Comparison of ENCODE assay signal across 17 cellular contexts in the genomic region with DNA sequence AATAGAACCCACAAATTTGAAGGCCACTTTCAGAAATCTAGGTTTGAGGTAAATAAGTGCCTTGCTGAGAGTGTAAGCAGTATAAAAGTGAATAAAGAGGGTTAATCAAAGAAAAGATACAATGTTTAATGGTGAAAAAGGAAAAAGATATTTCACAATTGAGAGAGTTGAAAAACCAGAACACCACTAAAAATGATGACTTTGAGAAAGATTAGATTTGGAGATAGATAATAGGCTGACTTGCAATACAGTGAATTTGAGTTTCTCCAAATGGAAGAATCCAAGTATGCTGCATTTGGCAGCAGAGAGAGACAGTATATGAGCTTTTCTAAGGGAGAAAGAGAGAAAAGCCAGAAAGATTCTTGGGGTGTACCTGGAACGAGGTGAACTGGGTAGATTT. TPM values are rescaled to one million over a fixed set of nuclear protein-coding genes. Genes with fewer than 3 reads are reported as not detected.
DNase-seq lines count a peak whose midpoint lies in the region; ATAC-seq and TF ChIP-seq lines count a peak whose summit lies in the region.
"Had no signal": no experiment of that assay in that cellular context is flagged by ENCODE, and none has a peak within 500 bp of the region (broad histone marks: within the 10 kb centered on the region; RNA-seq: fewer than 3 reads in every experiment).

No MANE protein-coding gene starts in this region.

- peaks cover 49% of the 10 kb centered on the region for H3K4me1 Mint-ChIP-seq in activated CD8-positive, alpha-beta T cell treated with anti-CD3 and anti-CD28 coated beads for 36 hours (ENCODE audit: low read depth)
- H3K4me1 Mint-ChIP-seq in activated CD8-positive, alpha-beta T cell treated with anti-CD3 and anti-CD28 coated beads, Interleukin-2, amount 10 ng/mL, durations not matched to agents 7 days and 5 days (ENCODE audit: low read depth): peaks cover 42% of the 10 kb centered on the region
- peaks cover 59% of the 10 kb centered on the region for H3K4me1 Mint-ChIP-seq in brain
- H3K4me1 Mint-ChIP-seq in activated CD8-positive, alpha-beta memory T cell treated with anti-CD3 and anti-CD28 coated beads, Interleukin-2, amount 10 ng/mL, durations not matched to agents 7 days and 5 days: peaks cover 43% of the 10 kb centered on the region

- TF ChIP-seq POLR2A in adrenal gland (IDR thresholded peaks at IDR 0.05): no peak

- no peak for ATAC-seq in activated CD8-positive, alpha-beta T cell treated with anti-CD3 and anti-CD28 coated beads for 36 hours
- ATAC-seq in activated CD8-positive, alpha-beta T cell treated with anti-CD3 and anti-CD28 coated beads, Interleukin-2, amount 10 ng/mL, durations not matched to agents 7 days and 5 days: no peak
- ATAC-seq in activated CD8-positive, alpha-beta memory T cell treated with anti-CD3 and anti-CD28 coated beads, Interleukin-2, amount 10 ng/mL, durations not matched to agents 7 days and 5 days: no peak
- ATAC-seq in HG02798 (IDR thresholded peaks at IDR 0.05; ENCODE audit: poor library complexity, unreplicated experiment): no peak
- ATAC-seq: A549 had no signal

- no peak for DNase-seq in activated CD8-positive, alpha-beta T cell treated with anti-CD3 and anti-CD28 coated beads for 36 hours
- DNase-seq in activated CD8-positive, alpha-beta T cell treated with anti-CD3 and anti-CD28 coated beads, Interleukin-2, amount 10 ng/mL, durations not matched to agents 7 days and 5 days: no peak
- no peak for DNase-seq in activated CD8-positive, alpha-beta memory T cell treated with anti-CD3 and anti-CD28 coated beads, Interleukin-2, amount 10 ng/mL, durations not matched to agents 7 days and 5 days
- no peak for DNase-seq in adrenal gland
- DNase-seq: esophagus squamous epithelium; HCEC 1CT; NCI-H1436; NK-92 treated with Interleukin-12 subunit alpha and Interleukin-12 subunit beta, amount 100 ng/mL, for 24 hours; upper lobe of left lung had no signal

- H3K36me3 Mint-ChIP-seq in activated CD8-positive, alpha-beta T cell treated with anti-CD3 and anti-CD28 coated beads for 36 hours (ENCODE audit: low read depth): peaks cover 51% of the 10 kb centered on the region
- peaks cover 53% of the 10 kb centered on the region for H3K36me3 Mint-ChIP-seq in activated CD8-positive, alpha-beta T cell treated with anti-CD3 and anti-CD28 coated beads, Interleukin-2, amount 10 ng/mL, durations not matched to agents 7 days and 5 days (ENCODE audit: low read depth)
- peaks cover 60% of the 10 kb centered on the region for H3K36me3 Mint-ChIP-seq in brain
- peaks cover 44% of the 10 kb centered on the region for H3K36me3 Mint-ChIP-seq in activated CD8-positive, alpha-beta memory T cell treated with anti-CD3 and anti-CD28 coated beads, Interleukin-2, amount 10 ng/mL, durations not matched to agents 7 days and 5 days

- no peak for TF ChIP-seq CTCF in activated CD8-positive, alpha-beta T cell treated with anti-CD3 and anti-CD28 coated beads for 36 hours (IDR thresholded peaks at IDR 0.05)
- no peak for TF ChIP-seq CTCF in brain (conservative IDR thresholded peaks at IDR 0.05)
- TF ChIP-seq CTCF in adrenal gland (IDR thresholded peaks at IDR 0.05): no peak

- no peak overlapping the region for H3K4me2 ChIP-seq in skeletal muscle satellite cell (ENCODE audit: low read length)

- CTCF ChIA-PET in activated CD8-positive, alpha-beta T cell treated with anti-CD3 and anti-CD28 coated beads for 36 hours (lab: Charles Lee): no interaction called here
- CTCF ChIA-PET in activated CD8-positive, alpha-beta T cell treated with anti-CD3 and anti-CD28 coated beads, Interleukin-2, amount 10 ng/mL, durations not matched to agents 7 days and 5 days (lab: Charles Lee): no interaction called here
- CTCF ChIA-PET in activated CD8-positive, alpha-beta memory T cell treated with anti-CD3 and anti-CD28 coated beads, Interleukin-2, amount 10 ng/mL, durations not matched to agents 7 days and 5 days (lab: Charles Lee): no interaction called here

- WGBS in HUES64: 93% methylated on average over 1 of the region's 1 CpG
- 88 to 97% (median 91%) methylated on average over 1 of the region's 1 CpG for WGBS in adrenal gland, 4 donors

- H3K9me3 ChIP-seq in HUES64 (ENCODE audit: insufficient read depth, low read depth, low read length): no peaks in the 10 kb centered on the region
- no peaks in the 10 kb centered on the region for H3K9me3 ChIP-seq in skeletal muscle satellite cell (replicated peaks; ENCODE audit: low read length)
- H3K9me3 ChIP-seq in adrenal gland (replicated peaks in 1 of 3): no peaks in the 10 kb centered on the region
- H3K9me3 ChIP-seq: A549, esophagus squamous epithelium, prostate gland, upper lobe of left lung had no signal

- no peak overlapping the region for H3K4me3 ChIP-seq in HUES64 (ENCODE audit: low read length)
- H3K4me3 ChIP-seq in skeletal muscle satellite cell (ENCODE audit: low read length): no peak overlapping the region
- H3K4me3 ChIP-seq in adrenal gland: no peak overlapping the region
- H3K4me3 ChIP-seq: esophagus squamous epithelium, prostate gland, upper lobe of left lung had no signal

- H3K36me3 ChIP-seq in HUES64 (ENCODE audit: insufficient read depth, low read length): peaks cover 61% of the 10 kb centered on the region
- peaks cover 50% of the 10 kb centered on the region for H3K36me3 ChIP-seq in skeletal muscle satellite cell (ENCODE audit: insufficient read depth, low read length)
- peaks cover 0 to 54% of the 10 kb centered on the region in 2 donors for H3K36me3 ChIP-seq in adrenal gland (replicated peaks in 1 of 2)
- H3K36me3 ChIP-seq: prostate gland had no signal

- intact Hi-C loops in activated CD8-positive, alpha-beta T cell treated with anti-CD3 and anti-CD28 coated beads for 36 hours (cut with micrococcal nuclease): loop anchor here (5.0 kb wide), 1 partner anchor 107 kb away; no protein-coding TSS in a partner anchor
- intact Hi-C loops in adrenal gland (cut with DNase I): loop anchor here in 1 of 2 donors (5.0 kb wide), 1 partner anchor 117 kb away; no protein-coding TSS in a partner anchor

- H3K9me3 Mint-ChIP-seq in activated CD8-positive, alpha-beta T cell treated with anti-CD3 and anti-CD28 coated beads for 36 hours: no peaks in the 10 kb centered on the region
- no peaks in the 10 kb centered on the region for H3K9me3 Mint-ChIP-seq in activated CD8-positive, alpha-beta T cell treated with anti-CD3 and anti-CD28 coated beads, Interleukin-2, amount 10 ng/mL, durations not matched to agents 7 days and 5 days (ENCODE audit: insufficient read depth)
- no peaks in the 10 kb centered on the region for H3K9me3 Mint-ChIP-seq in brain
- H3K9me3 Mint-ChIP-seq in activated CD8-positive, alpha-beta memory T cell treated with anti-CD3 and anti-CD28 coated beads, Interleukin-2, amount 10 ng/mL, durations not matched to agents 7 days and 5 days (ENCODE audit: low read depth): no peaks in the 10 kb centered on the region

- H3K9ac ChIP-seq in HUES64 (ENCODE audit: low read depth, low read length) (peak overlapping the region; percentile 97; the same call in 1 of the 2 replicates), skeletal muscle satellite cell (ENCODE audit: low read depth, low read length) (peak overlapping the region; percentile 97)

- POLR2A ChIA-PET in activated CD8-positive, alpha-beta T cell treated with anti-CD3 and anti-CD28 coated beads for 36 hours (lab: Charles Lee): no interaction called here
- POLR2A ChIA-PET in activated CD8-positive, alpha-beta T cell treated with anti-CD3 and anti-CD28 coated beads, Interleukin-2, amount 10 ng/mL, durations not matched to agents 7 days and 5 days (lab: Charles Lee): no interaction called here

- H3K4me1 ChIP-seq in HUES64 (ENCODE audit: insufficient read depth, low read length) (peaks cover 11% of the 10 kb centered on the region; the same call in 1 of the 2 replicates), skeletal muscle satellite cell (ENCODE audit: control insufficient read depth, insufficient read depth, low read length) (peaks cover 10% of the 10 kb centered on the region), adrenal gland (replicated peaks in 1 of 2) (peaks cover 9 to 10% of the 10 kb centered on the region in 2 donors)

- H3K27ac ChIP-seq in HUES64 (ENCODE audit: low read depth, low read length): no peak overlapping the region
- no peak overlapping the region for H3K27ac ChIP-seq in adrenal gland
- H3K27ac ChIP-seq: A549, C4-2B, esophagus squamous epithelium, prostate gland, upper lobe of left lung had no signal

- H3K27ac Mint-ChIP-seq in activated CD8-positive, alpha-beta T cell treated with anti-CD3 and anti-CD28 coated beads for 36 hours: peak overlapping the region; percentile 51
- no peak overlapping the region for H3K27ac Mint-ChIP-seq in activated CD8-positive, alpha-beta T cell treated with anti-CD3 and anti-CD28 coated beads, Interleukin-2, amount 10 ng/mL, durations not matched to agents 7 days and 5 days
- H3K27ac Mint-ChIP-seq in brain: peak overlapping the region in 2 of 5 experiments; percentile 5 to 15
- no peak overlapping the region for H3K27ac Mint-ChIP-seq in activated CD8-positive, alpha-beta memory T cell treated with anti-CD3 and anti-CD28 coated beads, Interleukin-2, amount 10 ng/mL, durations not matched to agents 7 days and 5 days

- H3K4me3 Mint-ChIP-seq in activated CD8-positive, alpha-beta T cell treated with anti-CD3 and anti-CD28 coated beads for 36 hours: no peak overlapping the region
- no peak overlapping the region for H3K4me3 Mint-ChIP-seq in activated CD8-positive, alpha-beta T cell treated with anti-CD3 and anti-CD28 coated beads, Interleukin-2, amount 10 ng/mL, durations not matched to agents 7 days and 5 days
- H3K4me3 Mint-ChIP-seq in brain: peak overlapping the region in 4 of 5 experiments; percentile 7 to 93 (median 44)
- no peak overlapping the region for H3K4me3 Mint-ChIP-seq in activated CD8-positive, alpha-beta memory T cell treated with anti-CD3 and anti-CD28 coated beads, Interleukin-2, amount 10 ng/mL, durations not matched to agents 7 days and 5 days

- no peaks in the 10 kb centered on the region for H3K27me3 ChIP-seq in HUES64 (ENCODE audit: insufficient read depth, low read length)
- H3K27me3 ChIP-seq in skeletal muscle satellite cell (ENCODE audit: control insufficient read depth, insufficient read depth, low read length): no peaks in the 10 kb centered on the region
- H3K27me3 ChIP-seq in adrenal gland: no peaks in the 10 kb centered on the region
- H3K27me3 ChIP-seq: esophagus squamous epithelium, upper lobe of left lung had no signal

- H3K27me3 Mint-ChIP-seq in activated CD8-positive, alpha-beta T cell treated with anti-CD3 and anti-CD28 coated beads for 36 hours: no peaks in the 10 kb centered on the region
- H3K27me3 Mint-ChIP-seq in activated CD8-positive, alpha-beta T cell treated with anti-CD3 and anti-CD28 coated beads, Interleukin-2, amount 10 ng/mL, durations not matched to agents 7 days and 5 days (ENCODE audit: low read depth): no peaks in the 10 kb centered on the region
- H3K27me3 Mint-ChIP-seq in brain: peaks cover 2% of the 10 kb centered on the region
- no peaks in the 10 kb centered on the region for H3K27me3 Mint-ChIP-seq in activated CD8-positive, alpha-beta memory T cell treated with anti-CD3 and anti-CD28 coated beads, Interleukin-2, amount 10 ng/mL, durations not matched to agents 7 days and 5 days

RNA-seq across cellular contexts. Expression of a gene that starts 2.2 kb away (rescaled TPM):
- 10 to 100 TPM; 56.3 to 57.2 TPM for total RNA-seq in activated CD8-positive, alpha-beta T cell treated with anti-CD3 and anti-CD28 coated beads for 36 hours
- 10 to 100 TPM; 54.6 to 54.9 TPM for total RNA-seq in activated CD8-positive, alpha-beta T cell treated with anti-CD3 and anti-CD28 coated beads, Interleukin-2, amount 10 ng/mL, durations not matched to agents 7 days and 5 days
- 63.2 TPM for polyA plus RNA-seq in HUES64 (2013, experiment 1 of 2)
- polyA plus RNA-seq in HUES64 (2013, experiment 2 of 2): 59.1 TPM
- polyA plus RNA-seq in brain (ENCODE audit: insufficient read depth, low read depth, low replicate concordance) (27.6 TPM), adrenal gland (10 to 100 TPM; 13.3 to 52.6 (median 21.9) TPM)
- total RNA-seq in skeletal muscle satellite cell (2012; rRNA removed): 38.7 and 39.0 TPM in 2 replicates
- total RNA-seq in activated CD8-positive, alpha-beta memory T cell treated with anti-CD3 and anti-CD28 coated beads, Interleukin-2, amount 10 ng/mL, durations not matched to agents 7 days and 5 days: 10 to 100 TPM; 50.2 to 65.9 TPM
- 10 to 100 TPM; 16.5 to 38.9 (median 29.7) TPM for total RNA-seq in adrenal gland

RNA-seq across cellular contexts. Expression of a gene that starts 19.6 kb away (rescaled TPM):
- total RNA-seq in activated CD8-positive, alpha-beta T cell treated with anti-CD3 and anti-CD28 coated beads for 36 hours: under 1 TPM; 0.45 to 0.61 TPM
- total RNA-seq in activated CD8-positive, alpha-beta T cell treated with anti-CD3 and anti-CD28 coated beads, Interleukin-2, amount 10 ng/mL, durations not matched to agents 7 days and 5 days: under 1 TPM; 0.60 to 0.63 TPM
- polyA plus RNA-seq in HUES64 (2013, experiment 1 of 2): 0.10 TPM
- polyA plus RNA-seq in HUES64 (2013, experiment 2 of 2): 0.32 TPM
- polyA plus RNA-seq in brain (ENCODE audit: insufficient read depth, low read depth, low replicate concordance) (0.27 TPM), adrenal gland (under 1 TPM; 0.09 to 0.17 (median 0.16) TPM)
- total RNA-seq in skeletal muscle satellite cell (2012; rRNA removed): 0.44 and 1.0 TPM in 2 replicates
- under 1 TPM; 0.26 to 0.67 TPM for total RNA-seq in activated CD8-positive, alpha-beta memory T cell treated with anti-CD3 and anti-CD28 coated beads, Interleukin-2, amount 10 ng/mL, durations not matched to agents 7 days and 5 days
- under 1 TPM; 0.14 to 0.98 (median 0.46) TPM for total RNA-seq in adrenal gland

RNA-seq across cellular contexts. Expression of a gene that starts 24.1 kb away (rescaled TPM):
- total RNA-seq in activated CD8-positive, alpha-beta T cell treated with anti-CD3 and anti-CD28 coated beads for 36 hours: under 1 TPM; 0.18 to 0.25 TPM
- under 1 TPM; 0.08 TPM for total RNA-seq in activated CD8-positive, alpha-beta T cell treated with anti-CD3 and anti-CD28 coated beads, Interleukin-2, amount 10 ng/mL, durations not matched to agents 7 days and 5 days
- not detected for polyA plus RNA-seq in HUES64 (2013, experiment 1 of 2)
- not detected for polyA plus RNA-seq in HUES64 (2013, experiment 2 of 2)
- polyA plus RNA-seq in brain (ENCODE audit: insufficient read depth, low read depth, low replicate concordance) (1.2 TPM), adrenal gland (under 1 TPM; 0.08 to 0.30 (median 0.09) TPM)
- under 0.01 and 0.44 TPM in 2 replicates for total RNA-seq in skeletal muscle satellite cell (2012; rRNA removed)
- under 1 TPM; 0.06 to 0.23 TPM for total RNA-seq in activated CD8-positive, alpha-beta memory T cell treated with anti-CD3 and anti-CD28 coated beads, Interleukin-2, amount 10 ng/mL, durations not matched to agents 7 days and 5 days
- under 1 TPM in 6 of 8 donors, not detected in 2; 0.07 to 0.34 (median 0.15) TPM for total RNA-seq in adrenal gland
- total RNA-seq: LHCN-M2 had no signal

RNA-seq across cellular contexts. Expression of a gene that starts 38.2 kb away (rescaled TPM):
- not detected for total RNA-seq in activated CD8-positive, alpha-beta T cell treated with anti-CD3 and anti-CD28 coated beads for 36 hours
- total RNA-seq in activated CD8-positive, alpha-beta T cell treated with anti-CD3 and anti-CD28 coated beads, Interleukin-2, amount 10 ng/mL, durations not matched to agents 7 days and 5 days: not detected
- polyA plus RNA-seq in HUES64 (2013, experiment 1 of 2): not detected
- polyA plus RNA-seq in HUES64 (2013, experiment 2 of 2): not detected
- polyA plus RNA-seq in brain (ENCODE audit: insufficient read depth, low read depth, low replicate concordance): 0.29 TPM
- total RNA-seq in skeletal muscle satellite cell (2012; rRNA removed): not detected in 2 replicates
- total RNA-seq in activated CD8-positive, alpha-beta memory T cell treated with anti-CD3 and anti-CD28 coated beads, Interleukin-2, amount 10 ng/mL, durations not matched to agents 7 days and 5 days: under 1 TPM in 1 of 2 experiments, not detected in 1; 0.09 TPM
- total RNA-seq in adrenal gland: under 1 TPM in 3 of 8 donors, not detected in 5; 0.11 to 0.26 (median 0.14) TPM
- under 1 TPM in 1 of 3 donors, not detected in 2; 0.47 TPM for polyA plus RNA-seq in adrenal gland
- total RNA-seq: LHCN-M2 had no signal
- polyA plus RNA-seq: A549 had no signal

RNA-seq across cellular contexts. Expression of a gene that starts 51.6 kb away (rescaled TPM):
- total RNA-seq in activated CD8-positive, alpha-beta T cell treated with anti-CD3 and anti-CD28 coated beads for 36 hours: not detected
- total RNA-seq in activated CD8-positive, alpha-beta T cell treated with anti-CD3 and anti-CD28 coated beads, Interleukin-2, amount 10 ng/mL, durations not matched to agents 7 days and 5 days: not detected
- not detected for polyA plus RNA-seq in HUES64 (2013, experiment 1 of 2)
- not detected for polyA plus RNA-seq in HUES64 (2013, experiment 2 of 2)
- polyA plus RNA-seq in brain (ENCODE audit: insufficient read depth, low read depth, low replicate concordance) (not detected), adrenal gland (under 1 TPM in 2 of 3 donors, not detected in 1; 0.08 to 0.98 TPM)
- total RNA-seq in skeletal muscle satellite cell (2012; rRNA removed): not detected in 2 replicates
- total RNA-seq in activated CD8-positive, alpha-beta memory T cell treated with anti-CD3 and anti-CD28 coated beads, Interleukin-2, amount 10 ng/mL, durations not matched to agents 7 days and 5 days: not detected
- under 1 TPM in 3 of 8 donors, not detected in 5; 0.14 to 0.26 (median 0.23) TPM for total RNA-seq in adrenal gland
- total RNA-seq: LHCN-M2 had no signal

Comparison
In these comparisons a context has a peak if more than half of its experiments do, and no peak if none do; other contexts are left out.
1. H3K4me3 Mint-ChIP-seq: peak in brain (4 of 5); none in activated CD8-positive, alpha-beta T cell treated with anti-CD3 and anti-CD28 coated beads for 36 hours (single experiment), activated CD8-positive, alpha-beta T cell treated with anti-CD3 and anti-CD28 coated beads, Interleukin-2, amount 10 ng/mL, durations not matched to agents 7 days and 5 days (single experiment) and activated CD8-positive, alpha-beta memory T cell treated with anti-CD3 and anti-CD28 coated beads, Interleukin-2, amount 10 ng/mL, durations not matched to agents 7 days and 5 days (single experiment).